ENCODE assay signal across 1 cellular context in genomic region chr10:43255644-43256431, GRCh38.
TF ChIP-seq lines count a peak whose summit lies in the region.

No MANE protein-coding gene starts in this region.

TF ChIP-seq in IMR-90, 13 proteins besides CTCF, POLR2A, EP300 and RAD21 (continued from another document):
- TF ChIP-seq USF2 (IDR thresholded peaks at IDR 0.05; ENCODE audit: low read depth, low read length) (no peak), RCOR1 (IDR thresholded peaks at IDR 0.05; ENCODE audit: insufficient replicate concordance, low read length) (no peak)
